Comparison of ENCODE assay signal across 9 cellular contexts in genomic region chr22:40651563-40652501, GRCh38. TPM values are rescaled to one million over a fixed set of nuclear protein-coding genes. Genes with fewer than 3 reads are reported as not detected.
A peak's percentile ranks its signal among the peaks of the same experiment; 100 is the strongest.
DNase-seq lines count a peak whose midpoint lies in the region; TF ChIP-seq lines count a peak whose summit lies in the region.
"Had no signal": no experiment of that assay in that cellular context is flagged by ENCODE, and none has a peak within 500 bp of the region (broad histone marks: within the 10 kb centered on the region; RNA-seq: fewer than 3 reads in every experiment).

No MANE protein-coding gene starts in this region.

- H3K27me3 Mint-ChIP-seq in neural progenitor cell (ENCODE audit: insufficient read depth, low read depth): peaks cover 10% of the 10 kb centered on the region
- no peaks in the 10 kb centered on the region for H3K27me3 Mint-ChIP-seq in stimulated activated naive CD8-positive, alpha-beta T cell treated with anti-CD3 and anti-CD28 coated beads, Interleukin-15, Interleukin-2, amounts not matched to agents 100 ng/mL and 50 ng/mL, for 24 hours

- H3K36me3 Mint-ChIP-seq in neural progenitor cell: no peaks in the 10 kb centered on the region
- no peaks in the 10 kb centered on the region for H3K36me3 Mint-ChIP-seq in stimulated activated naive CD8-positive, alpha-beta T cell treated with anti-CD3 and anti-CD28 coated beads, Interleukin-15, Interleukin-2, amounts not matched to agents 100 ng/mL and 50 ng/mL, for 24 hours (ENCODE audit: low read depth)

- no peaks in the 10 kb centered on the region for H3K9me3 ChIP-seq in neural progenitor cell (ENCODE audit: low read depth)
- H3K9me3 ChIP-seq: BLaER1 had no signal

- no peaks in the 10 kb centered on the region for H3K9me3 Mint-ChIP-seq in neural progenitor cell
- H3K9me3 Mint-ChIP-seq in stimulated activated naive CD8-positive, alpha-beta T cell treated with anti-CD3 and anti-CD28 coated beads, Interleukin-15, Interleukin-2, amounts not matched to agents 100 ng/mL and 50 ng/mL, for 24 hours: no peaks in the 10 kb centered on the region

- H3K27me3 ChIP-seq in neural progenitor cell: no peaks in the 10 kb centered on the region
- H3K27me3 ChIP-seq: BLaER1 had no signal

- H3K4me2 ChIP-seq in neural progenitor cell: peak overlapping the region; percentile 54
- H3K4me2 ChIP-seq: BLaER1 had no signal

- TF ChIP-seq POLR2A in NB4 (IDR thresholded peaks at IDR 0.05; ENCODE audit: extremely low read depth, insufficient read length): peak; percentile 79

- peak overlapping the region; percentile 89 for H2AFZ ChIP-seq in neural progenitor cell (replicated peaks)

- H3K4me3 Mint-ChIP-seq in neural progenitor cell: peak overlapping the region; percentile 77
- peak overlapping the region; percentile 52 for H3K4me3 Mint-ChIP-seq in stimulated activated naive CD8-positive, alpha-beta T cell treated with anti-CD3 and anti-CD28 coated beads, Interleukin-15, Interleukin-2, amounts not matched to agents 100 ng/mL and 50 ng/mL, for 24 hours

- H3K79me2 ChIP-seq in neural progenitor cell (ENCODE audit: low read depth): no peaks in the 10 kb centered on the region

- DNase-seq in NK-92 treated with Interleukin-12 subunit alpha and Interleukin-12 subunit beta, amount 100 ng/mL, for 24 hours (lab: John Stamatoyannopoulos, UW): peak; percentile 32
- no peak for DNase-seq in NK-92 (lab: John Stamatoyannopoulos, UW; ENCODE audit: unreplicated experiment)
- DNase-seq in NB4 (ENCODE audit: low read depth): peak; percentile 96
- DNase-seq in SK-MEL-5 (ENCODE audit: low read depth, low spot score): peak; percentile 99
- DNase-seq in activated naive CD4-positive, alpha-beta T cell treated with Interleukin-2 at 50 U/mL for 16 hours: peak; percentile 91
- peak; percentile 99 for DNase-seq in fibroblast of villous mesenchyme (ENCODE audit: low read depth)
- peak; percentile 69 for DNase-seq in neural progenitor cell (ENCODE audit: low spot score)

- H3F3A ChIP-seq in neural progenitor cell (ENCODE audit: low read depth): peaks cover 12% of the 10 kb centered on the region

- peaks cover 6% of the 10 kb centered on the region for H3K4me1 ChIP-seq in neural progenitor cell

- no peak for TF ChIP-seq CTCF in NB4 (IDR thresholded peaks at IDR 0.05; ENCODE audit: low read depth, low read length)
- TF ChIP-seq CTCF in fibroblast of villous mesenchyme (IDR thresholded peaks at IDR 0.05; ENCODE audit: insufficient read depth, low read depth, low read length): no peak
- no peak for TF ChIP-seq CTCF in neural progenitor cell (IDR thresholded peaks at IDR 0.05)

- peak overlapping the region; percentile 90 for H3K27ac Mint-ChIP-seq in neural progenitor cell
- H3K27ac Mint-ChIP-seq in stimulated activated naive CD8-positive, alpha-beta T cell treated with anti-CD3 and anti-CD28 coated beads, Interleukin-15, Interleukin-2, amounts not matched to agents 100 ng/mL and 50 ng/mL, for 24 hours: peak overlapping the region; percentile 75

- in situ Hi-C loops in SK-MEL-5 (cut with HindIII; ENCODE audit: low pct_unique_long_range_greater_than_20kb, low sequenced_read_pairs): no loop called here

- no peaks in the 10 kb centered on the region for H4K20me1 ChIP-seq in neural progenitor cell (ENCODE audit: low read depth)
- H4K20me1 ChIP-seq: BLaER1 had no signal

- no peak overlapping the region for H3K9ac ChIP-seq in neural progenitor cell
- H3K9ac ChIP-seq: BLaER1 had no signal

- H3K27ac ChIP-seq in neural progenitor cell: no peak overlapping the region
- H3K27ac ChIP-seq: BLaER1 had no signal

- H3K4me1 Mint-ChIP-seq in neural progenitor cell: peaks cover 36% of the 10 kb centered on the region
- H3K4me1 Mint-ChIP-seq in stimulated activated naive CD8-positive, alpha-beta T cell treated with anti-CD3 and anti-CD28 coated beads, Interleukin-15, Interleukin-2, amounts not matched to agents 100 ng/mL and 50 ng/mL, for 24 hours (ENCODE audit: low read depth): peaks cover 20% of the 10 kb centered on the region

- H3K36me3 ChIP-seq in neural progenitor cell: no peaks in the 10 kb centered on the region
- H3K36me3 ChIP-seq: BLaER1 had no signal

- H3K4me3 ChIP-seq in NB4 (ENCODE audit: low read depth, low read length) (peak overlapping the region; percentile 79), fibroblast of villous mesenchyme (ENCODE audit: low read depth, low read length) (peak overlapping the region; percentile 92), neural progenitor cell (peak overlapping the region; percentile 25)
- H3K4me3 ChIP-seq: BLaER1 had no signal

RNA-seq across cellular contexts. Expression of gene MRTFA, which starts 15.3 kb away (rescaled TPM):
- total RNA-seq in SK-MEL-5 (2014; rRNA removed; shearing (Covaris generic)): 10.5 and 16.4 TPM in 2 replicates
- 33.4 and 53.2 TPM in 2 replicates for polyA plus RNA-seq in SK-MEL-5 (2015; cell fraction: cytosol; rRNA removed)
- polyA plus RNA-seq in SK-MEL-5 (2015; cell fraction: nucleus; rRNA removed): 8.0 and 12.9 TPM in 2 replicates
- 44.9 and 50.6 TPM in 2 replicates for total RNA-seq in fibroblast of villous mesenchyme
- total RNA-seq in neural progenitor cell (ENCODE audit: low replicate concordance): 11.3 and 40.9 TPM in 2 replicates

RNA-seq across cellular contexts. Expression of gene MCHR1, which starts 27.5 kb away (rescaled TPM):
- total RNA-seq in SK-MEL-5 (2014; rRNA removed; shearing (Covaris generic)): not detected in 2 replicates
- polyA plus RNA-seq in SK-MEL-5 (2015; cell fraction: cytosol; rRNA removed): not detected in 2 replicates
- not detected in 2 replicates for polyA plus RNA-seq in SK-MEL-5 (2015; cell fraction: nucleus; rRNA removed)
- 0.32 and 0.43 TPM in 2 replicates for total RNA-seq in fibroblast of villous mesenchyme
- total RNA-seq in neural progenitor cell (ENCODE audit: low replicate concordance): 0.45 and 2.1 TPM in 2 replicates

Comparison
In these comparisons a context has a peak if more than half of its experiments do, and no peak if none do; other contexts are left out.
1. H3K4me3 ChIP-seq: peak in every context shown above with its lines; median percentile 92 in fibroblast of villous mesenchyme; 79 in NB4; 25 in neural progenitor cell.